Comparison of ENCODE assay signal across 21 cellular contexts in genomic region chr11:30328676-30329075, GRCh38. TPM values are rescaled to one million over a fixed set of nuclear protein-coding genes. Genes with fewer than 3 reads are reported as not detected.
A peak's percentile ranks its signal among the peaks of the same experiment; 100 is the strongest.
DNase-seq lines count a peak whose midpoint lies in the region; ATAC-seq, FAIRE-seq and TF ChIP-seq lines count a peak whose summit lies in the region.
"Had no signal": no experiment of that assay in that cellular context is flagged by ENCODE, and none has a peak within 500 bp of the region (broad histone marks: within the 10 kb centered on the region; RNA-seq: fewer than 3 reads in every experiment).

No MANE protein-coding gene starts in this region.

- peaks cover 86% of the 10 kb centered on the region for H3K79me2 ChIP-seq in neural progenitor cell (ENCODE audit: low read depth)

- TF ChIP-seq CTCF in BJ (IDR thresholded peaks at IDR 0.05; ENCODE audit: insufficient read depth, low read depth, low read length) (no peak), HFFc6 (IDR thresholded peaks at IDR 0.05) (no peak), tibial nerve (IDR thresholded peaks at IDR 0.05) (no peak), neural progenitor cell (IDR thresholded peaks at IDR 0.05) (no peak)

- H3K27me3 ChIP-seq in BJ (ENCODE audit: control insufficient read depth, insufficient read depth, low read length) (no peaks in the 10 kb centered on the region), tibial nerve (no peaks in the 10 kb centered on the region), neural progenitor cell (no peaks in the 10 kb centered on the region)
- H3K27me3 ChIP-seq: ascending aorta had no signal

- H3K27ac ChIP-seq in tibial nerve (no peak overlapping the region), neural progenitor cell (no peak overlapping the region)
- H3K27ac ChIP-seq: ascending aorta, left ventricle myocardium inferior, thoracic aorta had no signal

- H3K4me1 ChIP-seq in tibial nerve (peaks cover 0 to 54% (median 17%) of the 10 kb centered on the region in 4 donors), neural progenitor cell (peaks cover 13% of the 10 kb centered on the region)

- H3K4me2 ChIP-seq in neural progenitor cell, result no peak overlapping the region

- DNase-seq in BJ (ENCODE audit: low read depth) (peak; percentile 9), HFFc6 (peak; percentile 6), astrocyte of the hippocampus (ENCODE audit: low read depth, low spot score) (peak; percentile 45), HTR-8/SVneo (ENCODE audit: insufficient read length, low spot score) (no peak), tibial nerve (ENCODE audit: low spot score in 2 of 2) (no peak), neural progenitor cell (ENCODE audit: low spot score) (no peak)
- no peak for DNase-seq in naive thymus-derived CD8-positive, alpha-beta T cell
- DNase-seq: activated effector memory CD4-positive, alpha-beta T cell treated with Interleukin-2 at 50 U/mL for 16 hours; C1 segment of cervical spinal cord; cortex of kidney; DMS53; left ventricle myocardium inferior; NCI-H2171 treated with DMSO at 0.1 percent for 48 hours; NCI-H82; stimulated activated CD4-positive, alpha-beta T cell treated with anti-CD3 and anti-CD28 coated beads, Interleukin-4, amount 100 ng/mL, for 4 hours; stimulated activated CD8-positive, alpha-beta memory T cell treated with anti-CD3 and anti-CD28 coated beads, Interleukin-4, amount 100 ng/mL, for 48 hours had no signal

- H3K27ac Mint-ChIP-seq in HFFc6 (peak overlapping the region; percentile 24; the same call in 1 of the 2 replicates), neural progenitor cell (no peak overlapping the region)
- peak overlapping the region in 6 of 10 donors; percentile 31 to 60 (median 52) for H3K27ac Mint-ChIP-seq in naive thymus-derived CD8-positive, alpha-beta T cell

- POLR2A ChIA-PET in BJ (lab: Charles Lee), result interaction anchor here (0.7 kb wide), 1 partner anchor 1038 kb away, joined by 18 read pairs; no protein-coding TSS in a partner anchor
- POLR2A ChIA-PET in naive thymus-derived CD8-positive, alpha-beta T cell (lab: Charles Lee), result no interaction called here

- no peak for TF ChIP-seq POLR2A in tibial nerve (IDR thresholded peaks at IDR 0.05)

- H3K36me3 ChIP-seq in BJ (ENCODE audit: control insufficient read depth, insufficient read depth, low read length), result peaks cover 1% of the 10 kb centered on the region; the same call in 1 of the 2 replicates
- peaks cover 0 to 15% (median 0%) of the 10 kb centered on the region in 3 donors for H3K36me3 ChIP-seq in tibial nerve
- H3K36me3 ChIP-seq in neural progenitor cell, result peaks cover 8% of the 10 kb centered on the region
- H3K36me3 ChIP-seq: thoracic aorta had no signal

- TF ChIP-seq EP300 in tibial nerve (IDR thresholded peaks at IDR 0.05), result no peak

- H3F3A ChIP-seq in neural progenitor cell (ENCODE audit: low read depth), result no peaks in the 10 kb centered on the region

- peaks cover 6% of the 10 kb centered on the region for H4K20me1 ChIP-seq in neural progenitor cell (ENCODE audit: low read depth)

- H3K4me3 ChIP-seq in BJ (ENCODE audit: low read depth, low read length) (no peak overlapping the region), tibial nerve (no peak overlapping the region), neural progenitor cell (no peak overlapping the region)
- H3K4me3 ChIP-seq: ascending aorta, left ventricle myocardium inferior, skin epidermis, thoracic aorta had no signal

- H3K9me3 ChIP-seq in tibial nerve, result no peaks in the 10 kb centered on the region
- no peaks in the 10 kb centered on the region for H3K9me3 ChIP-seq in neural progenitor cell (ENCODE audit: low read depth)
- H3K9me3 ChIP-seq: ascending aorta, left ventricle myocardium inferior, thoracic aorta had no signal

- H2AFZ ChIP-seq in neural progenitor cell (replicated peaks), result no peak overlapping the region

- CTCF ChIA-PET in BJ (lab: Yijun Ruan, JAX), result no interaction called here

- H3K27me3 Mint-ChIP-seq in HFFc6 (ENCODE audit: insufficient read depth), result no peaks in the 10 kb centered on the region
- no peaks in the 10 kb centered on the region for H3K27me3 Mint-ChIP-seq in naive thymus-derived CD8-positive, alpha-beta T cell
- H3K27me3 Mint-ChIP-seq in neural progenitor cell (ENCODE audit: insufficient read depth, low read depth), result peaks cover 2% of the 10 kb centered on the region

- H3K4me3 Mint-ChIP-seq in HFFc6 (peak overlapping the region; percentile 32; the same call in 1 of the 2 replicates), neural progenitor cell (no peak overlapping the region)
- peak overlapping the region in 2 of 10 donors; percentile 10 to 19 for H3K4me3 Mint-ChIP-seq in naive thymus-derived CD8-positive, alpha-beta T cell

- no peak for ATAC-seq in naive thymus-derived CD8-positive, alpha-beta T cell

- H3K36me3 Mint-ChIP-seq in HFFc6 (ENCODE audit: low read depth), result peaks cover 11% of the 10 kb centered on the region; the same call in 1 of the 2 replicates
- H3K36me3 Mint-ChIP-seq in naive thymus-derived CD8-positive, alpha-beta T cell, result peaks cover 5 to 48% (median 6%) of the 10 kb centered on the region in 3 donors
- H3K36me3 Mint-ChIP-seq in neural progenitor cell, result peaks cover 4% of the 10 kb centered on the region

- H3K4me1 Mint-ChIP-seq in HFFc6 (ENCODE audit: low read depth) (peaks cover 52% of the 10 kb centered on the region), neural progenitor cell (peaks cover 6% of the 10 kb centered on the region)
- H3K4me1 Mint-ChIP-seq in naive thymus-derived CD8-positive, alpha-beta T cell, result peaks cover 18 to 77% (median 57%) of the 10 kb centered on the region in 4 donors

- 93% methylated on average over 1 of the region's 1 CpG for WGBS in tibial nerve, 2 donors

- no peaks in the 10 kb centered on the region for H3K9me3 Mint-ChIP-seq in HFFc6
- H3K9me3 Mint-ChIP-seq in naive thymus-derived CD8-positive, alpha-beta T cell, result no peaks in the 10 kb centered on the region
- H3K9me3 Mint-ChIP-seq in neural progenitor cell, result no peaks in the 10 kb centered on the region

- FAIRE-seq in HTR-8/SVneo (lab: Jason Lieb, UNC), result no peak
- FAIRE-seq: endothelial cell of umbilical vein, RCC 7860 had no signal

- H3K9ac ChIP-seq in neural progenitor cell, result no peak overlapping the region

RNA-seq across cellular contexts. Expression of gene ARL14EP, which starts 5.8 kb away (rescaled TPM):
- 11.6 and 29.1 TPM in 2 replicates for polyA plus RNA-seq in BJ (2011; rRNA removed)
- polyA minus RNA-seq in BJ (2011; rRNA and poly(A)+ RNA removed), result 7.5 and 8.1 TPM in 2 replicates
- 10 to 100 TPM; 16.5 to 23.6 (median 20.6) TPM for total RNA-seq in HFFc6 (2021; fragmentation: NEBNext Ultra II Directional; extraction: Animal tissue kit (Norgen Biotek cat#: 25700))
- 10 to 100 TPM; 70.3 to 73.6 TPM for total RNA-seq in naive thymus-derived CD8-positive, alpha-beta T cell
- polyA plus RNA-seq in naive thymus-derived CD8-positive, alpha-beta T cell, result 10 to 100 TPM; 65.8 to 78.6 (median 71.2) TPM
- 10 to 100 TPM; 12.1 to 20.8 (median 16.1) TPM for total RNA-seq in tibial nerve
- total RNA-seq in neural progenitor cell (ENCODE audit: low replicate concordance), result 25.7 and 54.8 TPM in 2 replicates

Comparison
In these comparisons a context has a peak if more than half of its experiments do, and no peak if none do; other contexts are left out.
1. DNase-seq: peak in BJ (single experiment), HFFc6 (single experiment) and astrocyte of the hippocampus (single experiment); none in naive thymus-derived CD8-positive, alpha-beta T cell (0 of 10), HTR-8/SVneo (single experiment), tibial nerve (0 of 2) and neural progenitor cell (single experiment).